In genomic region chr1:156122519-156123355, GRCh38 we compare ENCODE assay signal across 8 cellular contexts. TPM values are rescaled to one million over a fixed set of nuclear protein-coding genes. Genes with fewer than 3 reads are reported as not detected.
DNase-seq lines count a peak whose midpoint lies in the region; ATAC-seq and TF ChIP-seq lines count a peak whose summit lies in the region.

No MANE protein-coding gene starts in this region.

- no peak for TF ChIP-seq CTCF in HFFc6 (IDR thresholded peaks at IDR 0.05)
- no peak for TF ChIP-seq CTCF in WTC11 (IDR thresholded peaks at IDR 0.05)

- H3K9me3 ChIP-seq in trophoblast cell (ENCODE audit: insufficient read depth, low read depth, low read length), result no peaks in the 10 kb centered on the region

- H3K4me3 ChIP-seq in trophoblast cell (ENCODE audit: low read depth, low read length), result no peak overlapping the region

- peak overlapping the region; percentile 95 for H3K4me3 Mint-ChIP-seq in HFFc6
- H3K4me3 Mint-ChIP-seq in WTC11, result peak overlapping the region; percentile 10; the same call in 1 of the 2 replicates

- H3K36me3 ChIP-seq in trophoblast cell (ENCODE audit: control insufficient read depth in 1 of 2, insufficient read depth in 2 of 2, low read length in 2 of 2), result peaks cover 7 to 19% of the 10 kb centered on the region in 2 experiments

- H3K9me3 Mint-ChIP-seq in HFFc6 (peaks cover 22% of the 10 kb centered on the region), WTC11 (no peaks in the 10 kb centered on the region)

- peaks cover 73 to 80% of the 10 kb centered on the region in 2 experiments for H3K4me1 ChIP-seq in trophoblast cell (ENCODE audit: control insufficient read depth in 1 of 2, insufficient read depth in 2 of 2, low read length in 2 of 2)

- H2AFZ ChIP-seq in trophoblast cell (ENCODE audit: insufficient read depth, low read length, poor library complexity), result peak overlapping the region; percentile 32

- no peak for ATAC-seq in WTC11
- ATAC-seq in GM21529 (IDR thresholded peaks at IDR 0.05; ENCODE audit: unreplicated experiment), result no peak
- no peak for ATAC-seq in GM21447 (IDR thresholded peaks at IDR 0.05; ENCODE audit: unreplicated experiment)
- no peak for ATAC-seq in HG02852 (IDR thresholded peaks at IDR 0.05; ENCODE audit: unreplicated experiment)

- H3K27ac ChIP-seq in trophoblast cell (ENCODE audit: low read depth, low read length), result peak overlapping the region; percentile 99

- intact Hi-C loops in head of caudate nucleus (cut with DNase I), result no loop called here

- H2BK120ac ChIP-seq in trophoblast cell (ENCODE audit: insufficient read depth, low read length, poor library complexity), result peak overlapping the region; percentile 98

- peak overlapping the region; percentile 99 for H3K18ac ChIP-seq in trophoblast cell (ENCODE audit: low read length)

- POLR2A ChIA-PET in WTC11 (lab: Charles Lee), result interaction anchor here (0.7 to 2.3 kb wide), 5 partner anchors 9 to 26 kb away, joined by 3 to 8 read pairs (median 6); partner anchors contain the start of gene LMNA

- H3K14ac ChIP-seq in trophoblast cell (ENCODE audit: low read length), result peak overlapping the region; percentile 97

- H4K8ac ChIP-seq in trophoblast cell (ENCODE audit: low read depth, low read length), result peak overlapping the region; percentile 50

- peak overlapping the region; percentile 48 for H3K4me2 ChIP-seq in trophoblast cell (ENCODE audit: low read length)

- peak overlapping the region; percentile 57 for H4K12ac ChIP-seq in trophoblast cell (ENCODE audit: low read depth, low read length)

- peak overlapping the region; percentile 99 for H2BK5ac ChIP-seq in trophoblast cell (ENCODE audit: low read depth, low read length, poor library complexity)

- H2BK12ac ChIP-seq in trophoblast cell (ENCODE audit: low read length), result peak overlapping the region; percentile 97

- H3K23ac ChIP-seq in trophoblast cell (ENCODE audit: low read length), result no peak overlapping the region

- peak overlapping the region; percentile 64 for H3K4ac ChIP-seq in trophoblast cell (ENCODE audit: low read depth, low read length)

- H3K36me3 Mint-ChIP-seq in HFFc6 (ENCODE audit: low read depth), result peaks cover 68% of the 10 kb centered on the region
- no peaks in the 10 kb centered on the region for H3K36me3 Mint-ChIP-seq in WTC11

- H3K79me1 ChIP-seq in trophoblast cell (ENCODE audit: low read length), result peaks cover 63% of the 10 kb centered on the region

- peaks cover 48% of the 10 kb centered on the region for H3K79me2 ChIP-seq in trophoblast cell (ENCODE audit: control insufficient read depth, insufficient read depth, low read length, poor library complexity)

- peaks cover 93% of the 10 kb centered on the region for H3K27me3 Mint-ChIP-seq in HFFc6 (ENCODE audit: insufficient read depth)
- H3K27me3 Mint-ChIP-seq in WTC11 (ENCODE audit: low read depth), result no peaks in the 10 kb centered on the region

- in situ Hi-C loops in ACHN (cut with HindIII; ENCODE audit: low pct_ligation_motif_present, low pct_unique_long_range_greater_than_20kb, low sequenced_read_pairs), result no loop called here

- WGBS in trophoblast cell (ENCODE audit: extremely low coverage, insufficient coverage, insufficient read length), result no CpG with 5 or more reads among the region's 14 CpGs

- no peaks in the 10 kb centered on the region for H3K27me3 ChIP-seq in trophoblast cell (ENCODE audit: insufficient read depth, low read length)

- peak overlapping the region; percentile 85 for H4K91ac ChIP-seq in trophoblast cell (ENCODE audit: low read depth, low read length)

- CTCF ChIA-PET in WTC11 (lab: Charles Lee), result interaction anchor here (0.6 to 28.0 kb wide), 21 partner anchors 7 to 1453 kb away, joined by 3 to 1176 read pairs (median 6); partner anchors contain the start of genes KHDC4, LMNA, MEX3A and PMF1

- DNase-seq in ACHN (peak; percentile 95), HFFc6 (peak; percentile 89), WTC11 (ENCODE audit: low spot score) (no peak), head of caudate nucleus (peak in 37 of 42 donors; percentile 40 to 90 (median 62)), trophoblast cell (peak; percentile 76 to 79)

- H3K4me1 Mint-ChIP-seq in HFFc6 (ENCODE audit: low read depth), result peaks cover 97% of the 10 kb centered on the region
- peaks cover 59% of the 10 kb centered on the region for H3K4me1 Mint-ChIP-seq in WTC11

- peak overlapping the region; percentile 95 for H2AK5ac ChIP-seq in trophoblast cell (ENCODE audit: low read length)

- H3K27ac Mint-ChIP-seq in HFFc6 (peak overlapping the region; percentile 98), WTC11 (peak overlapping the region; percentile 73)

- no peak overlapping the region for H3K9ac ChIP-seq in trophoblast cell (ENCODE audit: low read length)

TF ChIP-seq in WTC11, 78 proteins besides CTCF, POLR2A, EP300 and RAD21:
- TF ChIP-seq ESRRA (CRISPR knock-in tag; IDR thresholded peaks at IDR 0.05; ENCODE audit: borderline replicate concordance) (0 out of 2 replicates have a peak, but pooled peaks have one; percentile 47), NR2C2 (CRISPR knock-in tag; IDR thresholded peaks at IDR 0.05) (no peak)
- TF ChIP-seq, protein P1, sequence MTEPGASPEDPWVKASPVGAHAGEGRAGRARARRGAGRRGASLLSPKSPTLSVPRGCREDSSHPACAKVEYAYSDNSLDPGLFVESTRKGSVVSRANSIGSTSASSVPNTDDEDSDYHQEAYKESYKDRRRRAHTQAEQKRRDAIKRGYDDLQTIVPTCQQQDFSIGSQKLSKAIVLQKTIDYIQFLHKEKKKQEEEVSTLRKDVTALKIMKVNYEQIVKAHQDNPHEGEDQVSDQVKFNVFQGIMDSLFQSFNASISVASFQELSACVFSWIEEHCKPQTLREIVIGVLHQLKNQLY (CRISPR knock-in tag; IDR thresholded peaks at IDR 0.05), result no peak

RNA-seq across cellular contexts. Expression of gene LMNA, which starts 8.2 kb away (rescaled TPM):
- total RNA-seq in HFFc6 (2021; fragmentation: NEBNext Ultra II Directional; extraction: Animal tissue kit (Norgen Biotek cat#: 25700)), result 1,000 to 10,000 TPM; 1,238 to 1,664 (median 1,535) TPM
- 40.7 to 68.8 TPM (median 46.2 TPM) in 3 replicates for total RNA-seq in WTC11 (2021)
- 414 and 457 TPM in 2 replicates for polyA plus RNA-seq in trophoblast cell (2013)

RNA-seq across cellular contexts. Expression of gene SEMA4A, which starts 30.6 kb away (rescaled TPM):
- 1 to 10 TPM in 2 of 6 experiments, under 1 TPM in 4; 0.71 to 1.1 (median 0.83) TPM for total RNA-seq in HFFc6 (2021; fragmentation: NEBNext Ultra II Directional; extraction: Animal tissue kit (Norgen Biotek cat#: 25700))
- total RNA-seq in WTC11 (2021), result 6.9 to 12.4 TPM (median 8.7 TPM) in 3 replicates
- polyA plus RNA-seq in trophoblast cell (2013), result 0.47 and 0.83 TPM in 2 replicates

RNA-seq across cellular contexts. Expression of gene MEX3A, which starts 40.5 kb away (rescaled TPM):
- total RNA-seq in HFFc6 (2021; fragmentation: NEBNext Ultra II Directional; extraction: Animal tissue kit (Norgen Biotek cat#: 25700)), result 1 to 10 TPM; 1.4 to 3.1 (median 2.2) TPM
- total RNA-seq in WTC11 (2021), result 66.3 to 79.1 TPM (median 70.6 TPM) in 3 replicates
- 38.9 and 40.4 TPM in 2 replicates for polyA plus RNA-seq in trophoblast cell (2013)

Comparison
In these comparisons a context has a peak if more than half of its experiments do, and no peak if none do; other contexts are left out.
1. RNA of gene LMNA, which starts 8.2 kb away (total RNA-seq): 1,238 to 1,664 TPM in HFFc6; 40.7 to 68.8 TPM in WTC11; every median in the first group is over 10 times any median in the second.
2. RNA of gene MEX3A, which starts 40.5 kb away (total RNA-seq): 66.3 to 79.1 TPM in WTC11; 1.4 to 3.1 TPM in HFFc6; every median in the first group is over 10 times any median in the second.